In the genomic region with DNA sequence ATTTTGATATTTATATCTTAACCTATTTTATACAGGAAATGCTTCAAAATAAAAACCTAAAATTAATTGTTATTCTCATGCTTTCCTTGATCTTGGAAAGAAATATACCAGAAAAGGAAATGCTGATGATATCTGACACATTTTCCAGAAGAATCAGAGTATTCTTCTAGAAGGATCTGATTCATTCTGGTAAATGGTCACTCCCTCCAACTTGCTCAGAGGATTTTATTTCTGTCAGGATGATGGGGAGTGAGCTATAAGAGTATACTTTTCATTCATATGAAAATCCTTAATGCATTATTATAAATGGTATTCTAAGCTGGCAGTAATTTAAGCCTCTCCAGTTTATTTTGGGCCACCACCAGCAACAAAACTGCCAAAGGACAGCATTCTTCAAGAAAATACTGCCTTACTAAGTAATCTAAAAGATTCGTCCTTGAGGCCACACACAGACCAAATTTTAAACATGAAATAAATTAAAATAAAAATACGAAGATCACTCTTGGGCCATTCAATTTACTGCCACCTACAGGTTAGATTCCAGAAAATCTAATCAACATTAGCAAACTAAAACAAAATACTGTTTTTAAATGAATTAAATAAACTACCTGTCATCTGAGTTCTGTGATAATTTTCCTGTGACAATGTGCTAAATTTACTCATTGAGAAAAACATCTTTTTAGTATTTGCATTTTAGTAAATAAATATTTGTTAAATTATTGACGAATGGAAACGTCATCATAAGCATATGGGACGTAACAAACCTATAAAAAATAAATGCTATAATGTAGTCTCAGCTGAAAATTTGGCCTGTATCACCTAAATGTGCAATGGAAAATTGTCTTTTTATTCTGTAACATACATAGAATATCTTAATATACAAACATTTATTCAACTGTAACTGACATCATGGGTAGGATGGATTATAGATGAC, we compare ENCODE assay signal across 11 cellular contexts.
DNase-seq lines count a peak whose midpoint lies in the region; ATAC-seq, FAIRE-seq and TF ChIP-seq lines count a peak whose summit lies in the region.
"Had no signal": no experiment of that assay in that cellular context is flagged by ENCODE, and none has a peak within 500 bp of the region (broad histone marks: within the 10 kb centered on the region; RNA-seq: fewer than 3 reads in every experiment).

No MANE protein-coding gene starts in this region.

- DNase-seq in ELR (ENCODE audit: low read depth), result peak; percentile 5
- DNase-seq in endodermal cell, result no peak
- no peak for DNase-seq in GM19239 (ENCODE audit: insufficient read length, low spot score)
- no peak for DNase-seq in G401 (ENCODE audit: low spot score)
- no peak for DNase-seq in NCI-H82 (lab: John Stamatoyannopoulos, UW)
- DNase-seq: activated T-cell treated with anti-CD3 and anti-CD28 coated beads, Interleukin-2, amount 50 U/mL, for 1 hour; NCI-H187 treated with DMSO at 0.1 percent for 48 hours had no signal

- H3K27me3 ChIP-seq in OCI-LY3 (ENCODE audit: low read depth, low read length) (no peaks in the 10 kb centered on the region), endodermal cell (ENCODE audit: control insufficient read depth, insufficient read depth, low read length, poor library complexity, severe bottlenecking) (no peaks in the 10 kb centered on the region), parathyroid adenoma (ENCODE audit: control insufficient read depth, insufficient read depth, low read length) (no peaks in the 10 kb centered on the region)

- H3K4me1 Mint-ChIP-seq in endodermal cell, result peaks cover 3% of the 10 kb centered on the region

- no peak for ATAC-seq in GM19463 (IDR thresholded peaks at IDR 0.05; ENCODE audit: unreplicated experiment)

- H3K4me3 Mint-ChIP-seq in endodermal cell, result no peak overlapping the region
- H3K4me3 Mint-ChIP-seq: T-helper 1 cell treated with Interleukin-12 subunit alpha and Interleukin-12 subunit beta and Interleukin-4 antibody, amounts not matched to agents 30 μg/mL and 1 μg/mL, for 36 hours had no signal

- H3K27ac ChIP-seq in OCI-LY3 (ENCODE audit: low read length) (no peak overlapping the region), endodermal cell (ENCODE audit: low read depth, low read length) (no peak overlapping the region), parathyroid adenoma (no peak overlapping the region)

- H3K36me3 Mint-ChIP-seq in endodermal cell (ENCODE audit: low read depth), result peaks cover 11% of the 10 kb centered on the region

- H3K9ac ChIP-seq in OCI-LY3 (ENCODE audit: low read length) (no peak overlapping the region), endodermal cell (ENCODE audit: extremely low read depth, low read length, poor library complexity, severe bottlenecking) (no peak overlapping the region), parathyroid adenoma (peak overlapping the region; percentile 17)

- no peaks in the 10 kb centered on the region for H4K20me1 ChIP-seq in OCI-LY3 (ENCODE audit: insufficient read depth, low read length)

- H3K4me1 ChIP-seq in OCI-LY3 (ENCODE audit: low read length) (no peaks in the 10 kb centered on the region; the same call in 1 of the 2 replicates), endodermal cell (ENCODE audit: control insufficient read depth, insufficient read depth, low read length) (peaks cover 3% of the 10 kb centered on the region), parathyroid adenoma (no peaks in the 10 kb centered on the region)

- H3K4me2 ChIP-seq in OCI-LY3 (ENCODE audit: low read length) (no peak overlapping the region), parathyroid adenoma (ENCODE audit: low read length) (no peak overlapping the region)

- H2AFZ ChIP-seq in OCI-LY3 (ENCODE audit: low read depth, low read length) (no peak overlapping the region; the same call in 1 of the 2 replicates), parathyroid adenoma (peak overlapping the region; percentile 12)

- H3K36me3 ChIP-seq in OCI-LY3 (replicated peaks; ENCODE audit: low read depth, low read length) (no peaks in the 10 kb centered on the region), endodermal cell (ENCODE audit: control insufficient read depth, insufficient read depth, low read length) (no peaks in the 10 kb centered on the region), parathyroid adenoma (ENCODE audit: control insufficient read depth, insufficient read depth, low read length) (no peaks in the 10 kb centered on the region)

- no peaks in the 10 kb centered on the region for H3K79me2 ChIP-seq in OCI-LY3 (ENCODE audit: low read length)
- H3K79me2 ChIP-seq in parathyroid adenoma, result no peaks in the 10 kb centered on the region

- WGBS in endodermal cell (ENCODE audit: insufficient coverage in 1 of 2, insufficient read length in 1 of 2), 2 experiments, result 85 to 100% methylated on average over 2 to 5 of the region's 5 CpGs

- H3K27me3 Mint-ChIP-seq in endodermal cell (ENCODE audit: insufficient read depth), result no peaks in the 10 kb centered on the region

- TF ChIP-seq CTCF in OCI-LY3 (IDR thresholded peaks at IDR 0.05; ENCODE audit: low read depth, low read length) (peak; percentile 47; the same call in 1 of the 2 replicates), endodermal cell (conservative IDR thresholded peaks at IDR 0.05) (peak; percentile 71), parathyroid adenoma (IDR thresholded peaks at IDR 0.05) (peak; percentile 34)

- H3K4me3 ChIP-seq in OCI-LY3 (ENCODE audit: low read length) (no peak overlapping the region), endodermal cell (ENCODE audit: low read length) (no peak overlapping the region), parathyroid adenoma (ENCODE audit: low read depth, low read length) (no peak overlapping the region)

- no peaks in the 10 kb centered on the region for H3K9me3 ChIP-seq in OCI-LY3 (ENCODE audit: insufficient read depth, low read length)
- H3K9me3 ChIP-seq in endodermal cell (ENCODE audit: control insufficient read depth, low read length), result no peaks in the 10 kb centered on the region
- H3K9me3 ChIP-seq in parathyroid adenoma (ENCODE audit: control insufficient read depth, low read length), result no peaks in the 10 kb centered on the region

- no peaks in the 10 kb centered on the region for H3K9me3 Mint-ChIP-seq in endodermal cell
- H3K9me3 Mint-ChIP-seq: T-helper 1 cell treated with Interleukin-12 subunit alpha and Interleukin-12 subunit beta and Interleukin-4 antibody, amounts not matched to agents 30 μg/mL and 1 μg/mL, for 36 hours had no signal

- in situ Hi-C loops in G401 (cut with HindIII; ENCODE audit: low sequenced_read_pairs), result no loop called here

- FAIRE-seq in GM19239 (lab: Jason Lieb, UNC), result no peak

- H3K27ac Mint-ChIP-seq in endodermal cell, result no peak overlapping the region
- H3K27ac Mint-ChIP-seq: T-helper 1 cell treated with Interleukin-12 subunit alpha and Interleukin-12 subunit beta and Interleukin-4 antibody, amounts not matched to agents 30 μg/mL and 1 μg/mL, for 36 hours had no signal
